Comparison of ENCODE assay signal across 29 cellular contexts in genomic region chr20:4491643-4492042, GRCh38.
"Had no signal": no experiment of that assay in that cellular context is flagged by ENCODE, and none has a peak within 500 bp of the region (broad histone marks: within the 10 kb centered on the region; RNA-seq: fewer than 3 reads in every experiment).

No MANE protein-coding gene starts in this region.

- DNase-seq: activated CD4-positive, alpha-beta memory T cell treated with anti-CD3 and anti-CD28 coated beads, Interleukin-2, amount 10 ng/mL, durations not matched to agents 7 days and 5 days; activated CD4-positive, alpha-beta T cell treated with anti-CD3 and anti-CD28 coated beads for 1 hour; activated CD4-positive, alpha-beta T cell treated with anti-CD3 and anti-CD28 coated beads for 48 hours; activated CD4-positive, CD25-positive, alpha-beta regulatory T cell; activated CD8-positive, alpha-beta memory T cell treated with anti-CD3 and anti-CD28 coated beads for 24 hours; activated CD8-positive, alpha-beta memory T cell treated with anti-CD3 and anti-CD28 coated beads, Interleukin-2, amount 10 ng/mL, durations not matched to agents 7 days and 5 days; activated CD8-positive, alpha-beta memory T cell treated with anti-CD3 and anti-CD28 coated beads, Interleukin-2, amount 50 U/mL, for 48 hours; activated effector memory CD4-positive, alpha-beta T cell treated with Interleukin-2 at 50 U/mL for 16 hours; activated naive CD4-positive, alpha-beta T cell treated with anti-CD3 and anti-CD28 coated beads, Interleukin-2, amount 10 ng/mL, durations not matched to agents 7 days and 5 days; activated naive CD8-positive, alpha-beta T cell treated with anti-CD3 and anti-CD28 coated beads, Interleukin-2, amount 50 U/mL, for 24 hours; activated T-cell treated with anti-CD3 and anti-CD28 coated beads, Interleukin-2, amount 50 U/mL, for 48 hours; anterior cingulate cortex; brain microvascular endothelial cell; colonic mucosa; MM.1S; NCI-H1092; NCI-H1436 treated with DMSO at 0.1 percent for 48 hours; NCI-H1694 treated with DMSO at 0.1 percent for 48 hours; NCI-H2029; NCI-H510A; NCI-H526; NCI-H748 treated with DMSO at 0.1 percent for 48 hours; NK-92 treated with Interleukin-12 subunit alpha and Interleukin-12 subunit beta, amount 100 ng/mL, for 24 hours; OCI-M1; SHP77; T-cell; T-helper 17 cell; WERI-Rb-1 had no signal

- H3K27ac ChIP-seq: brain microvascular endothelial cell, colonic mucosa, SJSA1, WERI-Rb-1 had no signal

- H3K36me3 ChIP-seq: brain microvascular endothelial cell, colonic mucosa, SJSA1, WERI-Rb-1 had no signal

- H3K4me1 ChIP-seq: colonic mucosa had no signal

- H3K9me3 ChIP-seq: colonic mucosa, SJSA1 had no signal

- H3K4me3 ChIP-seq: colonic mucosa, SJSA1 had no signal
